26 cellular contexts compared by ENCODE assay signal in the genomic region with DNA sequence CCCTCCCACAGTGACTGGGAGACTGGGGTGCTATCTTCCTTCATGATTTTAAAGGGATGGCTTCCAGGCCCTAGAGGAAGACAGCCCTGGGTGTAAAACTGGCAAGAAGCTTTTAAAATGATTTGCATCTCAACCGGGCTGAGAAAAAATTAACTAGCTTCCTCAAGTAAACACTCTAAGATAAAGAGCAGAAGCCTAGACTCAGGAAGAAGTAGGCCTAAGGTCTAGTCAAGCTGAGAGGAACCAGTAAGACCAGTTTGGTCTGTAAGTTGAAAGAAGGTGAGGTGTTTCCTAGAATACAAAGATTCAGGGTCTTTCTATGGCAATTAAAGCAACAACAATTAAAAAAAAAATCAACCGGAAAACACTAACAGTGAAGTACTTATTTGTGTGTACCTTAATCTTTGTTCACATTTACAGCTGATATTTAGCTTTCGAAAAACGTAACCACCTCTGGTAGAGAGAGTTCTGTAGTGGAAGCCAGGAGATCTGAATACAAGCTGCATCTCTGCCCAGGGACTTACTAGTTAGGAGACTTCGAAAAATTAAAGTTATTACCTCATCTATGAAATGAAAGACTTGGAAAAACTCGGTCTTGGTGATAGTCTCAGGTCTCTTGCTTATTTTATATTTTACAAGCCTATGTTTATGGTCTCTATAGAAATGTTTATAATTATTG.
A peak's percentile ranks its signal among the peaks of the same experiment; 100 is the strongest.
DNase-seq lines count a peak whose midpoint lies in the region; TF ChIP-seq lines count a peak whose summit lies in the region.
"Had no signal": no experiment of that assay in that cellular context is flagged by ENCODE, and none has a peak within 500 bp of the region (broad histone marks: within the 10 kb centered on the region; RNA-seq: fewer than 3 reads in every experiment).

No MANE protein-coding gene starts in this region.

- no peaks in the 10 kb centered on the region for H3K27me3 Mint-ChIP-seq in glutamatergic neuron (ENCODE audit: unreplicated experiment)
- H3K27me3 Mint-ChIP-seq: activated CD8-positive, alpha-beta T cell treated with anti-CD3 and anti-CD28 coated beads for 36 hours had no signal

- no peaks in the 10 kb centered on the region for H3K9me3 Mint-ChIP-seq in glutamatergic neuron (ENCODE audit: unreplicated experiment)

- no peak overlapping the region for H4K5ac ChIP-seq in mesendoderm (ENCODE audit: low read length)

- no peak for TF ChIP-seq EP300 in transverse colon (IDR thresholded peaks at IDR 0.05; ENCODE audit: low read depth)

- H3K4ac ChIP-seq in mesendoderm (ENCODE audit: low read depth, low read length): no peak overlapping the region

- H3K27ac ChIP-seq in epithelial cell of prostate: no peak overlapping the region
- H3K27ac ChIP-seq in mesendoderm (ENCODE audit: low read depth, low read length): no peak overlapping the region
- H3K27ac ChIP-seq in transverse colon: peak overlapping the region; percentile 60 to 71 (median 66)
- H3K27ac ChIP-seq in adrenal gland: no peak overlapping the region
- H3K27ac ChIP-seq: dorsolateral prefrontal cortex, KMS-11, left ventricle myocardium inferior, ovary, upper lobe of left lung had no signal

- DNase-seq in LNCaP clone FGC (ENCODE audit: low read depth): peak; percentile 86
- DNase-seq in epithelial cell of prostate (ENCODE audit: low read depth, low spot score): peak; percentile 3
- peak; percentile 79 for DNase-seq in mesendoderm
- DNase-seq in transverse colon: no peak
- DNase-seq in glutamatergic neuron: no peak
- DNase-seq in adrenal gland: no peak
- DNase-seq in retina: no peak
- DNase-seq: activated CD4-positive, CD25-positive, alpha-beta regulatory T cell; activated CD8-positive, alpha-beta T cell treated with anti-CD3 and anti-CD28 coated beads for 36 hours; AML-193; amygdala; caudate nucleus; dorsolateral prefrontal cortex; erythroblast; H7; left ventricle myocardium inferior; NCI-H1048; NCI-H2081; NCI-H510A; NK-92 treated with Interleukin-12 subunit alpha and Interleukin-12 subunit beta, amount 100 ng/mL, for 24 hours; ovary; SK-N-SH; stimulated activated CD4-positive, alpha-beta T cell treated with anti-CD3 and anti-CD28 coated beads, Interleukin-2, amount 100 ng/mL, for 24 hours; stimulated activated naive CD4-positive, alpha-beta T cell treated with Interleukin-2 at 50 U/mL for 16 hours; upper lobe of left lung had no signal

- no peak overlapping the region for H3K23ac ChIP-seq in mesendoderm (ENCODE audit: low read length)

- no peak overlapping the region for H2BK5ac ChIP-seq in mesendoderm (ENCODE audit: low read length)

- WGBS in mesendoderm (ENCODE audit: extremely low coverage, insufficient coverage, low lambda C conversion rate): no CpG with 5 or more reads among the region's 6 CpGs
- WGBS in transverse colon (ENCODE audit: low coverage in 1 of 2), 2 donors: 33 to 37% methylated on average over 6 of the region's 6 CpGs
- WGBS in adrenal gland, 4 donors: 77 to 81% (median 80%) methylated on average over 6 of the region's 6 CpGs

- no peak overlapping the region for H3K4me2 ChIP-seq in mesendoderm (ENCODE audit: low read length)
- H3K4me2 ChIP-seq: KMS-11, SK-N-SH had no signal

- no peak for TF ChIP-seq CTCF in LNCaP clone FGC (IDR thresholded peaks at IDR 0.05; ENCODE audit: control insufficient read depth, extremely low read depth, insufficient read depth)
- TF ChIP-seq CTCF in transverse colon (IDR thresholded peaks at IDR 0.05): no peak
- TF ChIP-seq CTCF in glutamatergic neuron (IDR thresholded peaks at IDR 0.05; ENCODE audit: partially characterized antibody, unreplicated experiment): no peak
- no peak for TF ChIP-seq CTCF in adrenal gland (IDR thresholded peaks at IDR 0.05)

- H3K36me3 ChIP-seq in mesendoderm (ENCODE audit: control insufficient read depth, insufficient read depth, low read length) (no peaks in the 10 kb centered on the region), transverse colon (no peaks in the 10 kb centered on the region), adrenal gland (replicated peaks in 1 of 2) (no peaks in the 10 kb centered on the region)
- H3K36me3 ChIP-seq: left ventricle myocardium inferior, ovary, upper lobe of left lung had no signal

- H3K4me3 ChIP-seq in LNCaP clone FGC (ENCODE audit: low read depth, low read length) (no peak overlapping the region), mesendoderm (ENCODE audit: low read length) (no peak overlapping the region), transverse colon (no peak overlapping the region), adrenal gland (no peak overlapping the region)
- H3K4me3 ChIP-seq: dorsolateral prefrontal cortex, left ventricle myocardium inferior, ovary, upper lobe of left lung had no signal

- no peak overlapping the region for H3K56ac ChIP-seq in mesendoderm (ENCODE audit: low read length)

- no peak overlapping the region for H2BK120ac ChIP-seq in mesendoderm (ENCODE audit: low read depth, low read length)

- intact Hi-C loops in transverse colon (cut with DNase I; ENCODE audit: low total_unique reads): no loop called here
- intact Hi-C loops in adrenal gland (cut with DNase I): no loop called here

- H3K36me3 Mint-ChIP-seq in glutamatergic neuron (ENCODE audit: unreplicated experiment): no peaks in the 10 kb centered on the region

- no peak overlapping the region for H3K4me3 Mint-ChIP-seq in glutamatergic neuron (ENCODE audit: unreplicated experiment)
- H3K4me3 Mint-ChIP-seq: activated CD8-positive, alpha-beta T cell treated with anti-CD3 and anti-CD28 coated beads for 36 hours had no signal

- H3K79me1 ChIP-seq in mesendoderm (ENCODE audit: low read length): no peaks in the 10 kb centered on the region

- H3K4me1 Mint-ChIP-seq in glutamatergic neuron (ENCODE audit: low read depth, unreplicated experiment): no peaks in the 10 kb centered on the region

- no peaks in the 10 kb centered on the region for H3K79me2 ChIP-seq in mesendoderm (ENCODE audit: control insufficient read depth, insufficient read depth, low read length)

- in situ Hi-C loops in transverse colon (cut with MboI; ENCODE audit: low pct_ligation_motif_present in 1 of 4, low pct_unique_long_range_greater_than_20kb in 1 of 4, low sequenced_read_pairs in 3 of 4): no loop called here

- no peak overlapping the region for H2BK15ac ChIP-seq in mesendoderm (replicated peaks; ENCODE audit: low read depth)

- no peak overlapping the region for H2AK5ac ChIP-seq in mesendoderm (ENCODE audit: low read length)

- H3K18ac ChIP-seq in mesendoderm (ENCODE audit: low read length): peak overlapping the region; percentile 80

- no peak overlapping the region for H4K8ac ChIP-seq in mesendoderm (ENCODE audit: low read depth, low read length)

- H3K27me3 ChIP-seq in mesendoderm (ENCODE audit: insufficient read depth, low read length, poor library complexity) (no peaks in the 10 kb centered on the region), transverse colon (no peaks in the 10 kb centered on the region), adrenal gland (no peaks in the 10 kb centered on the region)
- H3K27me3 ChIP-seq: dorsolateral prefrontal cortex, ovary, upper lobe of left lung had no signal

- no peak overlapping the region for H3K9ac ChIP-seq in mesendoderm (ENCODE audit: low read length)
- H3K9ac ChIP-seq: KMS-11, SK-N-SH had no signal

- TF ChIP-seq POLR2A in transverse colon (IDR thresholded peaks at IDR 0.05) (no peak), adrenal gland (IDR thresholded peaks at IDR 0.05) (no peak)

- no peaks in the 10 kb centered on the region for H3K9me3 ChIP-seq in transverse colon
- H3K9me3 ChIP-seq in adrenal gland (replicated peaks in 1 of 3): no peaks in the 10 kb centered on the region
- H3K9me3 ChIP-seq: left ventricle myocardium inferior, ovary, SK-N-SH, upper lobe of left lung had no signal

- H3K4me1 ChIP-seq in mesendoderm (ENCODE audit: control insufficient read depth, low read depth, low read length) (peaks cover 4% of the 10 kb centered on the region), transverse colon (peaks cover 0 to 20% (median 9%) of the 10 kb centered on the region in 4 donors), adrenal gland (replicated peaks in 1 of 2) (no peaks in the 10 kb centered on the region)
- H3K4me1 ChIP-seq: left ventricle myocardium inferior, upper lobe of left lung had no signal

- no peak overlapping the region for H3K27ac Mint-ChIP-seq in glutamatergic neuron (ENCODE audit: unreplicated experiment)
- H3K27ac Mint-ChIP-seq: activated CD8-positive, alpha-beta T cell treated with anti-CD3 and anti-CD28 coated beads for 36 hours had no signal

Comparison
In these comparisons a context has a peak if more than half of its experiments do, and no peak if none do; other contexts are left out.
1. DNase-seq: peak in LNCaP clone FGC (single experiment), epithelial cell of prostate (single experiment) and mesendoderm (single experiment); none in transverse colon (single experiment), glutamatergic neuron (single experiment), adrenal gland (0 of 7) and retina (single experiment).
2. H3K27ac ChIP-seq: peak in transverse colon (4 of 4); none in epithelial cell of prostate (single experiment), mesendoderm (single experiment) and adrenal gland (0 of 5).